In genomic region chr3:183116051-183116614, GRCh38 we compare ENCODE assay signal across 1 cellular context.
A peak's percentile ranks its signal among the peaks of the same experiment; 100 is the strongest.
TF ChIP-seq lines count a peak whose summit lies in the region.

No MANE protein-coding gene starts in this region.

TF ChIP-seq in HepG2, 621 proteins besides CTCF, POLR2A, EP300 and RAD21 (continued from another document and continues in another):
- TF ChIP-seq ARID3A (IDR thresholded peaks at IDR 0.05; ENCODE audit: low read depth, low read length) = no peak
- TF ChIP-seq ZNF318 (CRISPR knock-in tag; IDR thresholded peaks at IDR 0.05) = no peak
- TF ChIP-seq ZNF235 (CRISPR knock-in tag; IDR thresholded peaks at IDR 0.05; ENCODE audit: borderline replicate concordance) = no peak
- TF ChIP-seq SRY (CRISPR knock-in tag; IDR thresholded peaks at IDR 0.05) = no peak
- no peak for TF ChIP-seq ZNF597 (CRISPR knock-in tag; IDR thresholded peaks at IDR 0.05)
- TF ChIP-seq CBX1 (IDR thresholded peaks at IDR 0.05; ENCODE audit: low read depth) = no peak
- 0 out of 2 replicates have a peak, but pooled peaks have one; percentile 62 for TF ChIP-seq BATF2 (CRISPR knock-in tag; IDR thresholded peaks at IDR 0.05)
- peak; percentile 96 for TF ChIP-seq ZNF800 (CRISPR knock-in tag; IDR thresholded peaks at IDR 0.05)
- TF ChIP-seq HMGXB3 (CRISPR knock-in tag; IDR thresholded peaks at IDR 0.05; ENCODE audit: borderline replicate concordance) = no peak
- no peak for TF ChIP-seq ZFP36 (IDR thresholded peaks at IDR 0.05; ENCODE audit: borderline replicate concordance, low read depth, low read length, partially characterized antibody)
- peak; percentile 56 for TF ChIP-seq ZNF687 (CRISPR knock-in tag; IDR thresholded peaks at IDR 0.05)
- no peak for TF ChIP-seq TARDBP (CRISPR knock-in tag; IDR thresholded peaks at IDR 0.05)
- no peak for TF ChIP-seq NONO (IDR thresholded peaks at IDR 0.05)
- 0 out of 2 replicates have a peak, but pooled peaks have one; percentile 23 for TF ChIP-seq NONO (CRISPR knock-in tag; conservative IDR thresholded peaks at IDR 0.05)
- no peak for TF ChIP-seq ZFP82 (CRISPR knock-in tag; IDR thresholded peaks at IDR 0.05; ENCODE audit: borderline replicate concordance)
- TF ChIP-seq USF2 (IDR thresholded peaks at IDR 0.05; ENCODE audit: low read depth, low read length) = no peak
- TF ChIP-seq USF2 (CRISPR knock-in tag; IDR thresholded peaks at IDR 0.05; ENCODE audit: borderline replicate concordance) = peak; percentile 18; the same call in 1 of the 2 replicates
